ENCODE assay signal across 15 cellular contexts in genomic region chr12:101619868-101620761, GRCh38. TPM values are rescaled to one million over a fixed set of nuclear protein-coding genes. Genes with fewer than 3 reads are reported as not detected.
A peak's percentile ranks its signal among the peaks of the same experiment; 100 is the strongest.
DNase-seq lines count a peak whose midpoint lies in the region; ATAC-seq and TF ChIP-seq lines count a peak whose summit lies in the region.
"Had no signal": no experiment of that assay in that cellular context is flagged by ENCODE, and none has a peak within 500 bp of the region (broad histone marks: within the 10 kb centered on the region; RNA-seq: fewer than 3 reads in every experiment).

No MANE protein-coding gene starts in this region.

- no peaks in the 10 kb centered on the region for H3K36me3 ChIP-seq in BE2C

- no peaks in the 10 kb centered on the region for H3K9me3 ChIP-seq in BE2C
- H3K9me3 ChIP-seq: SK-N-SH had no signal

- H3K27me3 ChIP-seq in BE2C = no peaks in the 10 kb centered on the region

- DNase-seq in DMS53 treated with DMSO at 0.1 percent for 48 hours (lab: John Stamatoyannopoulos, UW; ENCODE audit: unreplicated experiment) (peak; percentile 12), NCI-H146 (lab: John Stamatoyannopoulos, UW) (peak; percentile 57), RPMI8226 (peak; percentile 44), retinal pigment epithelial cell (ENCODE audit: low read depth) (peak; percentile 23), BE2C (no peak)
- no peak for DNase-seq in activated CD4-positive, alpha-beta T cell treated with anti-CD3 and anti-CD28 coated beads for 1 hour
- DNase-seq: activated CD4-positive, alpha-beta T cell treated with anti-CD3 and anti-CD28 coated beads, Interleukin-2, amount 50 U/mL, for 1 hour; activated T-cell treated with anti-CD3 and anti-CD28 coated beads, Interleukin-2, amount 50 U/mL, for 1 hour; EL; foreskin fibroblast; NCI-H2029; SK-N-SH; substantia nigra had no signal

- no peaks in the 10 kb centered on the region for H3K4me1 ChIP-seq in BE2C

- no peak for TF ChIP-seq CTCF in retinal pigment epithelial cell (conservative IDR thresholded peaks at IDR 0.05; ENCODE audit: low read depth, low read length)
- TF ChIP-seq CTCF in BE2C (IDR thresholded peaks at IDR 0.05; ENCODE audit: low read depth, low read length) = no peak

- H3K4me3 ChIP-seq in retinal pigment epithelial cell (ENCODE audit: low read length) (no peak overlapping the region), BE2C (ENCODE audit: low read depth, low read length) (no peak overlapping the region)

- no peak for ATAC-seq in HG02870 (IDR thresholded peaks at IDR 0.05; ENCODE audit: unreplicated experiment)

RNA-seq across cellular contexts. Expression of gene MYBPC1, which starts 25.3 kb away (rescaled TPM):
- not detected for polyA plus RNA-seq in BE2C (2012; ENCODE audit: insufficient read depth, insufficient read length, low read depth)
- polyA plus RNA-seq: BJ, SK-N-SH had no signal

Comparison
In these comparisons a context has a peak if more than half of its experiments do, and no peak if none do; other contexts are left out.
1. DNase-seq: peak in DMS53 treated with DMSO at 0.1 percent for 48 hours (single experiment), NCI-H146 (single experiment), RPMI8226 (single experiment) and retinal pigment epithelial cell (single experiment); none in BE2C (single experiment) and activated CD4-positive, alpha-beta T cell treated with anti-CD3 and anti-CD28 coated beads for 1 hour (single experiment).